Comparison of ENCODE assay signal across 11 cellular contexts in the genomic region with DNA sequence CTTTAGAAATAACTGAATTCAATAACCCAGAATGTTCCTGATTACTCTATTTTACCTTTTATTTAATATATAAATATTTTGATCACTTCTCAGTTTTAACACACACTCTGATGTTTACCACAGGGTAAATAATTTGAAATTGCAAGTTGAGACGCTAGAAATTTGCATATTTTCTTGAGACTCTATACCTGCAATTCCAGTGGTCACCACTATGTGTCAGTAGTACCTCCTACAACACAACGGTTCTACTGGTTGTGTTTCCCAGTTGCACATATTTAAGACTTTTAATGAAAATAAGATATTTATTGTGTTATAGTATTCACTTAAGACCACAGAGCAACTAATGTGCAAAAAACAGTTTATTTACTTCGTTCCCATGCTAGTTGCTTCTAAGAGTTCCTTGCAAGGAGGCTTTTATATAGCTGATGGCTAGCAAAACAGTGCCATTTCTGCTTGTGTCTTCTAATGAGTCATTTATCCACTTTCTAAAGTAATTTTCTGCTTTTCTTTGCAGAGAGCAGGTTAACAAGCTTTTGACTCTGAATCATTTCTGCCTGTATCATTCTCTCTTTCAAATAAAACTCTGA.
A peak's percentile ranks its signal among the peaks of the same experiment; 100 is the strongest.
DNase-seq lines count a peak whose midpoint lies in the region; ATAC-seq, FAIRE-seq and TF ChIP-seq lines count a peak whose summit lies in the region.
"Had no signal": no experiment of that assay in that cellular context is flagged by ENCODE, and none has a peak within 500 bp of the region (broad histone marks: within the 10 kb centered on the region; RNA-seq: fewer than 3 reads in every experiment).

No MANE protein-coding gene starts in this region.

- no peak for ATAC-seq in DND-41 (ENCODE audit: insufficient read depth, low read depth)
- no peak for ATAC-seq in GM21825 (IDR thresholded peaks at IDR 0.05; ENCODE audit: unreplicated experiment)
- ATAC-seq in GM18909 (IDR thresholded peaks at IDR 0.05; ENCODE audit: poor library complexity, unreplicated experiment) = no peak
- ATAC-seq: left colon had no signal

- no peak for TF ChIP-seq EP300 in neural cell (conservative IDR thresholded peaks at IDR 0.05; ENCODE audit: poor library complexity, severe bottlenecking)

- H3K9me2 ChIP-seq in neural cell (ENCODE audit: insufficient read depth, low read length) = no peaks in the 10 kb centered on the region

- peak; percentile 61 for TF ChIP-seq CTCF in DND-41 (IDR thresholded peaks at IDR 0.05; ENCODE audit: borderline replicate concordance, extremely low read depth, low read length, poor library complexity, severe bottlenecking)
- peak; percentile 16 for TF ChIP-seq CTCF in bronchial epithelial cell (IDR thresholded peaks at IDR 0.05; ENCODE audit: insufficient read depth, low read length, severe bottlenecking)
- peak; percentile 51 for TF ChIP-seq CTCF in neural cell (IDR thresholded peaks at IDR 0.05; ENCODE audit: poor library complexity, severe bottlenecking)

- FAIRE-seq in bronchial epithelial cell (lab: Jason Lieb, UNC) = no peak

- no peak for DNase-seq in DND-41
- DNase-seq in Kasumi-1 (lab: John Stamatoyannopoulos, UW) = peak; percentile 34 to 46
- DNase-seq in bronchial epithelial cell (ENCODE audit: low read depth) = no peak
- no peak for DNase-seq in effector memory CD4-positive, alpha-beta T cell
- no peak for DNase-seq in NCI-H2171 (lab: John Stamatoyannopoulos, UW)
- DNase-seq: activated naive CD8-positive, alpha-beta T cell treated with anti-CD3 and anti-CD28 coated beads, Interleukin-2, amount 10 ng/mL, durations not matched to agents 7 days and 5 days; left colon had no signal

- H3K27me3 ChIP-seq in DND-41 (ENCODE audit: insufficient read depth, low read length, poor library complexity) (no peaks in the 10 kb centered on the region), bronchial epithelial cell (ENCODE audit: control insufficient read depth, insufficient read depth, low read length) (no peaks in the 10 kb centered on the region), neural cell (ENCODE audit: insufficient read depth, low read depth, low read length) (no peaks in the 10 kb centered on the region)
- H3K27me3 ChIP-seq in effector memory CD4-positive, alpha-beta T cell (replicated peaks; ENCODE audit: control insufficient read depth, insufficient read depth, low read length, poor library complexity, severe bottlenecking) = no peaks in the 10 kb centered on the region
- H3K27me3 ChIP-seq: SJCRH30 had no signal

- peaks cover 4% of the 10 kb centered on the region for H3K9me3 ChIP-seq in DND-41 (ENCODE audit: insufficient read depth, low read length, severe bottlenecking)
- H3K9me3 ChIP-seq in neural cell (ENCODE audit: low read length) = no peaks in the 10 kb centered on the region
- H3K9me3 ChIP-seq in effector memory CD4-positive, alpha-beta T cell (ENCODE audit: control insufficient read depth, low read length) = no peaks in the 10 kb centered on the region
- H3K9me3 ChIP-seq: SJCRH30 had no signal

- no peak overlapping the region for H3K27ac ChIP-seq in DND-41 (ENCODE audit: low read length)
- H3K27ac ChIP-seq in neural cell (ENCODE audit: low read length) = no peak overlapping the region
- no peak overlapping the region for H3K27ac ChIP-seq in effector memory CD4-positive, alpha-beta T cell (ENCODE audit: insufficient read depth, low read length, poor library complexity, severe bottlenecking)
- H3K27ac ChIP-seq: SJCRH30 had no signal

- no peaks in the 10 kb centered on the region for H3K79me2 ChIP-seq in DND-41 (ENCODE audit: insufficient read depth, low read length)
- no peaks in the 10 kb centered on the region for H3K79me2 ChIP-seq in neural cell (replicated peaks; ENCODE audit: insufficient read depth, low read length)

- no peak for TF ChIP-seq RAD21 in neural cell (conservative IDR thresholded peaks at IDR 0.05)

- no peak overlapping the region for H3K4me2 ChIP-seq in DND-41 (ENCODE audit: insufficient read depth, low read length)
- H3K4me2 ChIP-seq in neural cell (ENCODE audit: low read length) = no peak overlapping the region

- H3K4me1 ChIP-seq in DND-41 (ENCODE audit: insufficient read depth, low read length) = no peaks in the 10 kb centered on the region
- H3K4me1 ChIP-seq in effector memory CD4-positive, alpha-beta T cell (ENCODE audit: control insufficient read depth, insufficient read depth, low read length, poor library complexity, severe bottlenecking) = no peaks in the 10 kb centered on the region
- H3K4me1 ChIP-seq: SJCRH30 had no signal

- H3K9ac ChIP-seq in DND-41 (ENCODE audit: low read depth, low read length) = no peak overlapping the region
- no peak overlapping the region for H3K9ac ChIP-seq in neural cell (ENCODE audit: low read length)

- H3F3A ChIP-seq in neural cell (ENCODE audit: insufficient read depth, low read length, poor library complexity, severe bottlenecking) = no peaks in the 10 kb centered on the region

- H4K20me1 ChIP-seq in DND-41 (ENCODE audit: insufficient read depth, low read length) (no peaks in the 10 kb centered on the region), neural cell (ENCODE audit: insufficient read depth) (no peaks in the 10 kb centered on the region)

- H2AFZ ChIP-seq in DND-41 (ENCODE audit: low read depth, low read length) = no peak overlapping the region
- H2AFZ ChIP-seq in neural cell (ENCODE audit: low read depth, low read length) = no peak overlapping the region

- H3K36me3 ChIP-seq in DND-41 (ENCODE audit: insufficient read depth, low read length) = no peaks in the 10 kb centered on the region
- no peaks in the 10 kb centered on the region for H3K36me3 ChIP-seq in bronchial epithelial cell (ENCODE audit: control insufficient read depth, insufficient read depth, low read length)
- H3K36me3 ChIP-seq in neural cell (ENCODE audit: insufficient read depth, low read length) = peaks cover 8% of the 10 kb centered on the region
- no peaks in the 10 kb centered on the region for H3K36me3 ChIP-seq in effector memory CD4-positive, alpha-beta T cell (ENCODE audit: control insufficient read depth, insufficient read depth, low read length)
- H3K36me3 ChIP-seq: SJCRH30 had no signal

- no peak overlapping the region for H3K4me3 ChIP-seq in DND-41 (ENCODE audit: low read depth in 1 of 2, low read length in 2 of 2)
- no peak overlapping the region for H3K4me3 ChIP-seq in bronchial epithelial cell (ENCODE audit: low read depth, low read length)
- H3K4me3 ChIP-seq in neural cell (ENCODE audit: low read length) = no peak overlapping the region
- no peak overlapping the region for H3K4me3 ChIP-seq in effector memory CD4-positive, alpha-beta T cell (ENCODE audit: insufficient read depth, low read depth, low read length, poor library complexity, severe bottlenecking)
- H3K4me3 ChIP-seq: SJCRH30 had no signal

TF ChIP-seq in neural cell, 6 proteins besides CTCF, POLR2A, EP300 and RAD21:
- TF ChIP-seq TAF1 (IDR thresholded peaks at IDR 0.05; ENCODE audit: low read depth) (no peak), MXI1 (conservative IDR thresholded peaks at IDR 0.05; ENCODE audit: poor library complexity, severe bottlenecking) (no peak), SMC3 (conservative IDR thresholded peaks at IDR 0.05; ENCODE audit: poor library complexity) (no peak), POLR2AphosphoS5 (IDR thresholded peaks at IDR 0.05) (no peak), EZH2 (IDR thresholded peaks at IDR 0.05; ENCODE audit: borderline replicate concordance, insufficient read depth, low read length, poor library complexity, severe bottlenecking) (no peak)
- TF ChIP-seq, protein P1, sequence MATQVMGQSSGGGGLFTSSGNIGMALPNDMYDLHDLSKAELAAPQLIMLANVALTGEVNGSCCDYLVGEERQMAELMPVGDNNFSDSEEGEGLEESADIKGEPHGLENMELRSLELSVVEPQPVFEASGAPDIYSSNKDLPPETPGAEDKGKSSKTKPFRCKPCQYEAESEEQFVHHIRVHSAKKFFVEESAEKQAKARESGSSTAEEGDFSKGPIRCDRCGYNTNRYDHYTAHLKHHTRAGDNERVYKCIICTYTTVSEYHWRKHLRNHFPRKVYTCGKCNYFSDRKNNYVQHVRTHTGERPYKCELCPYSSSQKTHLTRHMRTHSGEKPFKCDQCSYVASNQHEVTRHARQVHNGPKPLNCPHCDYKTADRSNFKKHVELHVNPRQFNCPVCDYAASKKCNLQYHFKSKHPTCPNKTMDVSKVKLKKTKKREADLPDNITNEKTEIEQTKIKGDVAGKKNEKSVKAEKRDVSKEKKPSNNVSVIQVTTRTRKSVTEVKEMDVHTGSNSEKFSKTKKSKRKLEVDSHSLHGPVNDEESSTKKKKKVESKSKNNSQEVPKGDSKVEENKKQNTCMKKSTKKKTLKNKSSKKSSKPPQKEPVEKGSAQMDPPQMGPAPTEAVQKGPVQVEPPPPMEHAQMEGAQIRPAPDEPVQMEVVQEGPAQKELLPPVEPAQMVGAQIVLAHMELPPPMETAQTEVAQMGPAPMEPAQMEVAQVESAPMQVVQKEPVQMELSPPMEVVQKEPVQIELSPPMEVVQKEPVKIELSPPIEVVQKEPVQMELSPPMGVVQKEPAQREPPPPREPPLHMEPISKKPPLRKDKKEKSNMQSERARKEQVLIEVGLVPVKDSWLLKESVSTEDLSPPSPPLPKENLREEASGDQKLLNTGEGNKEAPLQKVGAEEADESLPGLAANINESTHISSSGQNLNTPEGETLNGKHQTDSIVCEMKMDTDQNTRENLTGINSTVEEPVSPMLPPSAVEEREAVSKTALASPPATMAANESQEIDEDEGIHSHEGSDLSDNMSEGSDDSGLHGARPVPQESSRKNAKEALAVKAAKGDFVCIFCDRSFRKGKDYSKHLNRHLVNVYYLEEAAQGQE (IDR thresholded peaks at IDR 0.05; ENCODE audit: borderline replicate concordance) = no peak

Comparison
In these comparisons a context has a peak if more than half of its experiments do, and no peak if none do; other contexts are left out.
1. DNase-seq: peak in Kasumi-1 (2 of 2); none in DND-41 (single experiment), bronchial epithelial cell (single experiment), effector memory CD4-positive, alpha-beta T cell (0 of 3) and NCI-H2171 (single experiment).
2. Peak in every context shown above with its lines, with median percentiles within 50 percentile points of each other: CTCF ChIP-seq.